In genomic region chr4:121041307-121042090, GRCh38 we compare ENCODE assay signal across 9 cellular contexts. TPM values are rescaled to one million over a fixed set of nuclear protein-coding genes. Genes with fewer than 3 reads are reported as not detected.
A peak's percentile ranks its signal among the peaks of the same experiment; 100 is the strongest.
DNase-seq lines count a peak whose midpoint lies in the region; ATAC-seq, FAIRE-seq and TF ChIP-seq lines count a peak whose summit lies in the region.
"Had no signal": no experiment of that assay in that cellular context is flagged by ENCODE, and none has a peak within 500 bp of the region (broad histone marks: within the 10 kb centered on the region; RNA-seq: fewer than 3 reads in every experiment).

No MANE protein-coding gene starts in this region.

- H2BK120ac ChIP-seq in H9 (ENCODE audit: low read depth, low read length, poor library complexity, severe bottlenecking): no peak overlapping the region

- no peak overlapping the region for H3K4me3 Mint-ChIP-seq in H9
- H3K4me3 Mint-ChIP-seq in naive thymus-derived CD4-positive, alpha-beta T cell: peak overlapping the region in 7 of 10 donors; percentile 4 to 59 (median 20)

- POLR2A ChIA-PET in naive thymus-derived CD4-positive, alpha-beta T cell (lab: Charles Lee): no interaction called here

- H4K20me1 ChIP-seq in H9 (ENCODE audit: control insufficient read depth, insufficient read depth, insufficient read length): no peaks in the 10 kb centered on the region

- H4K91ac ChIP-seq in H9 (ENCODE audit: insufficient read length, low read depth, low read length): no peak overlapping the region

- in situ Hi-C loops in HAP-1 (cut with MboI; ENCODE audit: low sequenced_read_pairs): no loop called here

- no peak overlapping the region for H3T11ph ChIP-seq in H9 (ENCODE audit: low read length)

- H3K27ac Mint-ChIP-seq in H9: peak overlapping the region in 2 of 3 experiments; percentile 33 to 36; a peak in 3 of 7 replicates
- H3K27ac Mint-ChIP-seq in naive thymus-derived CD4-positive, alpha-beta T cell: peak overlapping the region in 6 of 9 donors; percentile 2 to 25 (median 18)

- no peak overlapping the region for H3K14ac ChIP-seq in H9 (ENCODE audit: insufficient read depth, low read length)

- H3K36me3 ChIP-seq in naive thymus-derived CD4-positive, alpha-beta T cell (ENCODE audit: control insufficient read depth in 2 of 3, insufficient read depth in 3 of 3, low read length in 3 of 3): no peaks in the 10 kb centered on the region
- H3K36me3 ChIP-seq in HAP-1 (replicated peaks): no peaks in the 10 kb centered on the region
- H3K36me3 ChIP-seq in kidney (ENCODE audit: control insufficient read depth in 1 of 2, insufficient read depth in 2 of 2, low read length in 2 of 2): no peaks in the 10 kb centered on the region
- H3K36me3 ChIP-seq: cardiac muscle cell had no signal

- no peaks in the 10 kb centered on the region for H3K23me2 ChIP-seq in H9 (ENCODE audit: insufficient read length, low read depth, low read length, poor library complexity, severe bottlenecking)

- no peak overlapping the region for H3K56ac ChIP-seq in H9 (ENCODE audit: insufficient read length, low read depth, low read length)

- H3K9ac ChIP-seq in H9 (ENCODE audit: extremely low read depth, insufficient read length, low read length): no peak overlapping the region
- no peak overlapping the region for H3K9ac ChIP-seq in kidney (ENCODE audit: low read length in 2 of 2)

- H3K9me3 Mint-ChIP-seq in H9: no peaks in the 10 kb centered on the region
- no peaks in the 10 kb centered on the region for H3K9me3 Mint-ChIP-seq in naive thymus-derived CD4-positive, alpha-beta T cell

- no peak for FAIRE-seq in kidney (lab: Jason Lieb, UNC)

- no peak overlapping the region for H3K4ac ChIP-seq in H9 (ENCODE audit: low read depth, low read length)

- TF ChIP-seq CTCF in H9 (conservative IDR thresholded peaks at IDR 0.05) (no peak), kidney (IDR thresholded peaks at IDR 0.05; ENCODE audit: borderline replicate concordance, extremely low read depth, insufficient read depth) (no peak)

- CTCF ChIA-PET in naive thymus-derived CD4-positive, alpha-beta T cell (lab: Charles Lee): no interaction called here

- H3K79me2 ChIP-seq in H9 (ENCODE audit: insufficient read depth, low read length): no peaks in the 10 kb centered on the region

- no peak overlapping the region for H3K4me3 ChIP-seq in Jurkat, Clone E6-1 (ENCODE audit: low read length)
- no peak overlapping the region for H3K4me3 ChIP-seq in naive thymus-derived CD4-positive, alpha-beta T cell (ENCODE audit: low read length)
- no peak overlapping the region for H3K4me3 ChIP-seq in HAP-1
- H3K4me3 ChIP-seq in kidney (ENCODE audit: low read length in 2 of 2): no peak overlapping the region
- H3K4me3 ChIP-seq: cardiac muscle cell, SK-N-MC had no signal

- no peak overlapping the region for H2AFZ ChIP-seq in H9 (ENCODE audit: low read length)

- no peaks in the 10 kb centered on the region for H3K79me1 ChIP-seq in H9 (ENCODE audit: insufficient read depth, low read depth, low read length, poor library complexity, severe bottlenecking)

- H3K27me3 ChIP-seq in H9 (ENCODE audit: insufficient read depth, low read length) (no peaks in the 10 kb centered on the region; the same call in 1 of the 2 replicates), HAP-1 (ENCODE audit: low read depth) (no peaks in the 10 kb centered on the region)
- H3K27me3 ChIP-seq in naive thymus-derived CD4-positive, alpha-beta T cell (ENCODE audit: control insufficient read depth in 2 of 2, insufficient read depth in 2 of 2, low read length in 2 of 2): no peaks in the 10 kb centered on the region
- H3K27me3 ChIP-seq: cardiac muscle cell had no signal

- H4K5ac ChIP-seq in H9 (ENCODE audit: insufficient read length, low read depth, low read length): no peak overlapping the region

- H2AK5ac ChIP-seq in H9 (ENCODE audit: insufficient read length, low read length): no peak overlapping the region

- ATAC-seq in GM19025 (IDR thresholded peaks at IDR 0.05; ENCODE audit: low read depth, unreplicated experiment): peak; percentile 91
- ATAC-seq in naive thymus-derived CD4-positive, alpha-beta T cell: peak; percentile 91

- H3K4me2 ChIP-seq in H9 (ENCODE audit: insufficient read depth, insufficient read length, low read length): no peak overlapping the region

- no peak overlapping the region for H3K23ac ChIP-seq in H9 (ENCODE audit: insufficient read length, low read depth, low read length)

- peaks cover 0 to 1% (median 0%) of the 10 kb centered on the region in 3 experiments; a peak in 1 of 7 replicates for H3K36me3 Mint-ChIP-seq in H9 (ENCODE audit: insufficient read depth in 1 of 3, low read depth in 3 of 3)
- no peaks in the 10 kb centered on the region for H3K36me3 Mint-ChIP-seq in naive thymus-derived CD4-positive, alpha-beta T cell

- H4K8ac ChIP-seq in H9 (replicated peaks; ENCODE audit: insufficient read length, low read depth, low read length): no peak overlapping the region

- no peak overlapping the region for H3K18ac ChIP-seq in H9 (ENCODE audit: insufficient read length, low read depth, low read length)

- WGBS in H9 (ENCODE audit: extremely low coverage, insufficient read length, low lambda C conversion rate): no CpG with 5 or more reads among the region's 8 CpGs

- DNase-seq in H9: no peak
- DNase-seq in Jurkat, Clone E6-1 (ENCODE audit: low read depth, low spot score): peak; percentile 53
- peak in 8 of 9 donors; percentile 17 to 60 (median 50) for DNase-seq in naive thymus-derived CD4-positive, alpha-beta T cell
- no peak for DNase-seq in HAP-1 (ENCODE audit: low spot score in 2 of 2)
- no peak for DNase-seq in globus pallidus (ENCODE audit: low spot score)
- DNase-seq in kidney: no peak

- H3K27ac ChIP-seq in H9 (ENCODE audit: insufficient read length, low read depth, low read length) (no peak overlapping the region), kidney (ENCODE audit: low read depth in 2 of 2, low read length in 2 of 2) (no peak overlapping the region)
- no peak overlapping the region for H3K27ac ChIP-seq in naive thymus-derived CD4-positive, alpha-beta T cell (ENCODE audit: low read depth, low read length)
- H3K27ac ChIP-seq: cardiac muscle cell, SK-N-MC had no signal

- no peak overlapping the region for H2BK15ac ChIP-seq in H9 (ENCODE audit: low read depth, low read length)

- no peak overlapping the region for H2BK20ac ChIP-seq in H9 (ENCODE audit: low read depth, low read length, poor library complexity, severe bottlenecking)

- H3K4me1 Mint-ChIP-seq in H9: peaks cover 7% of the 10 kb centered on the region in 2 experiments; a peak in 3 of 4 replicates
- peaks cover 8 to 18% (median 12%) of the 10 kb centered on the region in 7 donors for H3K4me1 Mint-ChIP-seq in naive thymus-derived CD4-positive, alpha-beta T cell

- H3K27me3 Mint-ChIP-seq in H9 (ENCODE audit: low read depth): no peaks in the 10 kb centered on the region
- H3K27me3 Mint-ChIP-seq in naive thymus-derived CD4-positive, alpha-beta T cell: peaks cover 0 to 53% (median 0%) of the 10 kb centered on the region in 5 donors

- H3K9me3 ChIP-seq in H9 (ENCODE audit: control insufficient read depth, low read depth, low read length) (no peaks in the 10 kb centered on the region), HAP-1 (no peaks in the 10 kb centered on the region), kidney (ENCODE audit: control insufficient read depth in 1 of 2, low read length in 2 of 2) (no peaks in the 10 kb centered on the region)
- H3K9me3 ChIP-seq in naive thymus-derived CD4-positive, alpha-beta T cell (ENCODE audit: control insufficient read depth in 2 of 3, low read length in 3 of 3): no peaks in the 10 kb centered on the region

- H2BK12ac ChIP-seq in H9 (ENCODE audit: insufficient read length, low read depth, low read length): no peak overlapping the region

- H3K4me1 ChIP-seq in H9 (ENCODE audit: insufficient read depth, low read length) (no peaks in the 10 kb centered on the region), HAP-1 (no peaks in the 10 kb centered on the region), kidney (ENCODE audit: control insufficient read depth in 1 of 2, insufficient read depth in 1 of 2, low read depth in 1 of 2, low read length in 2 of 2) (no peaks in the 10 kb centered on the region)
- peaks cover 0 to 14% of the 10 kb centered on the region in 2 donors for H3K4me1 ChIP-seq in naive thymus-derived CD4-positive, alpha-beta T cell (ENCODE audit: control insufficient read depth in 2 of 2, insufficient read depth in 2 of 2, low read length in 2 of 2)

- intact Hi-C loops in naive thymus-derived CD4-positive, alpha-beta T cell (cut with micrococcal nuclease): loop anchor here (1.0 to 5.0 kb wide), 3 partner anchors 10 to 211 kb away; no protein-coding TSS in a partner anchor
- intact Hi-C loops in kidney (cut with DNase I): no loop called here

- H2BK5ac ChIP-seq in H9 (ENCODE audit: insufficient read length, low read length): no peak overlapping the region

RNA-seq across cellular contexts. Expression of gene NDNF, which starts 30.8 kb away (rescaled TPM):
- total RNA-seq in H9 (2021) (0.15 and 0.17 TPM in 2 replicates), kidney (1.6 TPM)
- not detected for polyA plus RNA-seq in Jurkat, Clone E6-1 (2012; ENCODE audit: insufficient read depth, insufficient read length)
- not detected for total RNA-seq in naive thymus-derived CD4-positive, alpha-beta T cell
- polyA plus RNA-seq in naive thymus-derived CD4-positive, alpha-beta T cell: not detected
- 14.7 TPM for polyA plus RNA-seq in kidney (ENCODE audit: insufficient read depth, low read depth, low replicate concordance)

Comparison
In these comparisons a context has a peak if more than half of its experiments do, and no peak if none do; other contexts are left out.
1. DNase-seq: peak in Jurkat, Clone E6-1 (single experiment) and naive thymus-derived CD4-positive, alpha-beta T cell (8 of 9); none in H9 (single experiment), HAP-1 (0 of 2), globus pallidus (single experiment) and kidney (single experiment).
2. H3K4me3 Mint-ChIP-seq: peak in naive thymus-derived CD4-positive, alpha-beta T cell (7 of 10); none in H9 (0 of 2).